21 cellular contexts compared by ENCODE assay signal in genomic region chr1:43655953-43656352, GRCh38.
"Had no signal": no experiment of that assay in that cellular context is flagged by ENCODE, and none has a peak within 500 bp of the region (broad histone marks: within the 10 kb centered on the region; RNA-seq: fewer than 3 reads in every experiment).

No MANE protein-coding gene starts in this region.

- H3K27me3 ChIP-seq: colonic mucosa, foreskin keratinocyte, hepatocyte, tibial artery, upper lobe of left lung, vagina had no signal

- H3K4me3 Mint-ChIP-seq: nephron; stimulated activated naive CD8-positive, alpha-beta T cell treated with anti-CD3 and anti-CD28 coated beads, Interleukin-15, Interleukin-2, amounts not matched to agents 100 ng/mL and 50 ng/mL, for 24 hours had no signal

- ATAC-seq: foreskin keratinocyte, left cardiac atrium, lower lobe of right lung, sciatic nerve had no signal

- H3K9me3 ChIP-seq: colonic mucosa, left ventricle myocardium inferior, lower lobe of right lung, tibial artery, upper lobe of left lung, vagina had no signal

- FAIRE-seq: endothelial cell of umbilical vein, kidney had no signal

- H3K4me2 ChIP-seq: hepatocyte had no signal

- H3K4me1 ChIP-seq: foreskin keratinocyte had no signal

- DNase-seq: colonic mucosa, dermis blood vessel endothelial cell, erythroblast, foreskin keratinocyte, head of caudate nucleus, kidney, left cardiac atrium, left ventricle myocardium inferior, lower lobe of right lung, mesenchymal stem cell, midbrain, naive B cell, tibial artery, upper lobe of left lung had no signal

- H3K27ac ChIP-seq: colonic mucosa, foreskin keratinocyte, hepatocyte, left ventricle myocardium inferior, lower lobe of right lung, skin epidermis, tibial artery, upper lobe of left lung, vagina had no signal

- H3K27me3 Mint-ChIP-seq: naive B cell; stimulated activated naive CD8-positive, alpha-beta T cell treated with anti-CD3 and anti-CD28 coated beads, Interleukin-15, Interleukin-2, amounts not matched to agents 100 ng/mL and 50 ng/mL, for 24 hours had no signal

- H2AFZ ChIP-seq: hepatocyte had no signal

- H3K4me3 ChIP-seq: colonic mucosa, hepatocyte, left ventricle myocardium inferior, lower lobe of right lung, skin epidermis, tibial artery, upper lobe of left lung, vagina had no signal

- H3K27ac Mint-ChIP-seq: nephron; stimulated activated naive CD8-positive, alpha-beta T cell treated with anti-CD3 and anti-CD28 coated beads, Interleukin-15, Interleukin-2, amounts not matched to agents 100 ng/mL and 50 ng/mL, for 24 hours had no signal

- H3K9me3 Mint-ChIP-seq: naive B cell; nephron; stimulated activated naive CD8-positive, alpha-beta T cell treated with anti-CD3 and anti-CD28 coated beads, Interleukin-15, Interleukin-2, amounts not matched to agents 100 ng/mL and 50 ng/mL, for 24 hours had no signal
